In genomic region chr10:95626468-95626867, GRCh38 we compare ENCODE assay signal across 34 cellular contexts.
"Had no signal": no experiment of that assay in that cellular context is flagged by ENCODE, and none has a peak within 500 bp of the region (broad histone marks: within the 10 kb centered on the region; RNA-seq: fewer than 3 reads in every experiment).

No MANE protein-coding gene starts in this region.

- H3K27me3 ChIP-seq: adrenal gland, body of pancreas, cardiac muscle cell, dorsolateral prefrontal cortex, esophagus squamous epithelium had no signal

- H3K27ac Mint-ChIP-seq: activated B cell treated with CpG ODN at 0.5 μM for 24 hours; activated CD8-positive, alpha-beta T cell treated with anti-CD3 and anti-CD28 coated beads for 36 hours; activated naive CD4-positive, alpha-beta T cell treated with anti-CD3 and anti-CD28 coated beads for 36 hours; activated naive CD4-positive, alpha-beta T cell treated with anti-CD3 and anti-CD28 coated beads, Interleukin-2, amount 50 U/mL, for 24 hours; activated naive CD8-positive, alpha-beta T cell treated with anti-CD3 and anti-CD28 coated beads for 36 hours; activated naive CD8-positive, alpha-beta T cell treated with anti-CD3 and anti-CD28 coated beads, Interleukin-2, amount 50 U/mL, for 24 hours; activated T-helper 17 cell treated with anti-CD3 and anti-CD28 coated beads, Interleukin-2, amount 50 U/mL, for 72 hours; dendritic cell treated with granulocyte-macrophage colony-stimulating factor and Interleukin-4, amounts not matched to agents 40 ng/mL and 50 ng/mL, for 4 days; T-helper 17 cell; T-helper 2 cell treated with Interferon-gamma antibody and Interleukin-4, amounts not matched to agents 5 μg/mL and 100 μg/mL, for 36 hours had no signal

- H3K4me3 ChIP-seq: adrenal gland, body of pancreas, cardiac muscle cell, coronary artery, dorsolateral prefrontal cortex, esophagus squamous epithelium had no signal

- H3K9me3 Mint-ChIP-seq: activated B cell treated with CpG ODN at 0.5 μM for 24 hours; activated CD8-positive, alpha-beta T cell treated with anti-CD3 and anti-CD28 coated beads for 36 hours; activated naive CD4-positive, alpha-beta T cell treated with anti-CD3 and anti-CD28 coated beads for 36 hours; activated naive CD4-positive, alpha-beta T cell treated with anti-CD3 and anti-CD28 coated beads, Interleukin-2, amount 50 U/mL, for 24 hours; activated naive CD8-positive, alpha-beta T cell treated with anti-CD3 and anti-CD28 coated beads for 36 hours; activated naive CD8-positive, alpha-beta T cell treated with anti-CD3 and anti-CD28 coated beads, Interleukin-2, amount 50 U/mL, for 24 hours; activated T-cell treated with anti-CD3 and anti-CD28 coated beads, Interleukin-2, amount 50 U/mL, for 4 hours; activated T-helper 17 cell treated with anti-CD3 and anti-CD28 coated beads, Interleukin-2, amount 50 U/mL, for 72 hours; dendritic cell treated with granulocyte-macrophage colony-stimulating factor and Interleukin-4, amounts not matched to agents 40 ng/mL and 50 ng/mL, for 4 days; T-helper 2 cell treated with Interferon-gamma antibody and Interleukin-4, amounts not matched to agents 5 μg/mL and 100 μg/mL, for 36 hours had no signal

- H3K4me1 ChIP-seq: adrenal gland, body of pancreas, esophagus squamous epithelium had no signal

- H3K27me3 Mint-ChIP-seq: activated B cell treated with CpG ODN at 0.5 μM for 24 hours; activated CD8-positive, alpha-beta T cell treated with anti-CD3 and anti-CD28 coated beads for 36 hours; activated naive CD4-positive, alpha-beta T cell treated with anti-CD3 and anti-CD28 coated beads, Interleukin-2, amount 50 U/mL, for 24 hours; activated naive CD8-positive, alpha-beta T cell treated with anti-CD3 and anti-CD28 coated beads for 36 hours; activated naive CD8-positive, alpha-beta T cell treated with anti-CD3 and anti-CD28 coated beads, Interleukin-2, amount 50 U/mL, for 24 hours; activated T-helper 17 cell treated with anti-CD3 and anti-CD28 coated beads, Interleukin-2, amount 50 U/mL, for 72 hours; dendritic cell treated with granulocyte-macrophage colony-stimulating factor and Interleukin-4, amounts not matched to agents 40 ng/mL and 50 ng/mL, for 4 days; T-helper 17 cell had no signal

- ATAC-seq: activated CD4-positive, CD25-positive, alpha-beta regulatory T cell treated with anti-CD3 and anti-CD28 coated beads, Interleukin-2, amount 50 U/mL, for 24 hours; activated CD8-positive, alpha-beta T cell treated with anti-CD3 and anti-CD28 coated beads for 36 hours; activated naive CD8-positive, alpha-beta T cell treated with anti-CD3 and anti-CD28 coated beads, Interleukin-2, amount 50 U/mL, for 24 hours; activated T-cell treated with anti-CD3 and anti-CD28 coated beads, Interleukin-2, amount 50 U/mL, for 4 hours; activated T-helper 17 cell treated with anti-CD3 and anti-CD28 coated beads, Interleukin-2, amount 50 U/mL, for 72 hours; body of pancreas; T-helper 17 cell had no signal

- FAIRE-seq: frontal cortex had no signal

- H3K4me3 Mint-ChIP-seq: activated B cell treated with CpG ODN at 0.5 μM for 24 hours; activated CD8-positive, alpha-beta T cell treated with anti-CD3 and anti-CD28 coated beads for 36 hours; activated naive CD4-positive, alpha-beta T cell treated with anti-CD3 and anti-CD28 coated beads for 36 hours; activated naive CD4-positive, alpha-beta T cell treated with anti-CD3 and anti-CD28 coated beads, Interleukin-2, amount 50 U/mL, for 24 hours; activated naive CD8-positive, alpha-beta T cell treated with anti-CD3 and anti-CD28 coated beads for 36 hours; activated naive CD8-positive, alpha-beta T cell treated with anti-CD3 and anti-CD28 coated beads, Interleukin-2, amount 50 U/mL, for 24 hours; activated T-cell treated with anti-CD3 and anti-CD28 coated beads, Interleukin-2, amount 50 U/mL, for 4 hours; activated T-helper 17 cell treated with anti-CD3 and anti-CD28 coated beads, Interleukin-2, amount 50 U/mL, for 72 hours; dendritic cell treated with granulocyte-macrophage colony-stimulating factor and Interleukin-4, amounts not matched to agents 40 ng/mL and 50 ng/mL, for 4 days; T-helper 17 cell; T-helper 2 cell treated with Interferon-gamma antibody and Interleukin-4, amounts not matched to agents 5 μg/mL and 100 μg/mL, for 36 hours had no signal

- H3K27ac ChIP-seq: adrenal gland, body of pancreas, cardiac muscle cell, coronary artery, dorsolateral prefrontal cortex, epithelial cell of prostate, esophagus squamous epithelium, WERI-Rb-1 had no signal

- H3K9me3 ChIP-seq: adrenal gland, body of pancreas, esophagus squamous epithelium had no signal

- DNase-seq: activated B cell treated with CpG ODN at 0.5 μM for 24 hours; activated CD4-positive, alpha-beta T cell treated with anti-CD3 and anti-CD28 coated beads for 48 hours; activated CD4-positive, alpha-beta T cell treated with anti-CD3 and anti-CD28 coated beads, Interleukin-2, amount 50 U/mL, for 1 hour; activated CD4-positive, alpha-beta T cell treated with anti-CD3 and anti-CD28 coated beads, Interleukin-2, amount 50 U/mL, for 48 hours; activated CD8-positive, alpha-beta memory T cell treated with anti-CD3 and anti-CD28 coated beads for 24 hours; activated CD8-positive, alpha-beta T cell treated with anti-CD3 and anti-CD28 coated beads for 36 hours; activated effector memory CD4-positive, alpha-beta T cell treated with anti-CD3 and anti-CD28 coated beads, Interleukin-2, amount 50 U/mL, for 16 hours; activated naive CD4-positive, alpha-beta T cell treated with anti-CD3 and anti-CD28 coated beads for 36 hours; activated naive CD8-positive, alpha-beta T cell treated with anti-CD3 and anti-CD28 coated beads for 36 hours; activated naive CD8-positive, alpha-beta T cell treated with anti-CD3 and anti-CD28 coated beads, Interleukin-2, amount 50 U/mL, for 24 hours; activated T-cell treated with anti-CD3 and anti-CD28 coated beads, Interleukin-2, amount 50 U/mL, for 4 hours; adrenal gland; amygdala; aorta; body of pancreas; central memory CD4-positive, alpha-beta T cell; cerebellar nuclear complex; dorsolateral prefrontal cortex; effector memory CD4-positive, alpha-beta T cell; esophagus squamous epithelium; head of caudate nucleus; T-helper 1 cell; T-helper 17 cell; T1000; WERI-Rb-1 had no signal

- H3K4me1 Mint-ChIP-seq: activated B cell treated with CpG ODN at 0.5 μM for 24 hours; activated naive CD4-positive, alpha-beta T cell treated with anti-CD3 and anti-CD28 coated beads, Interleukin-2, amount 50 U/mL, for 24 hours; activated naive CD8-positive, alpha-beta T cell treated with anti-CD3 and anti-CD28 coated beads for 36 hours; activated naive CD8-positive, alpha-beta T cell treated with anti-CD3 and anti-CD28 coated beads, Interleukin-2, amount 50 U/mL, for 24 hours; activated T-helper 17 cell treated with anti-CD3 and anti-CD28 coated beads, Interleukin-2, amount 50 U/mL, for 72 hours had no signal
